In genomic region chr16:88634994-88635670, GRCh38 we compare ENCODE assay signal across 9 cellular contexts. TPM values are rescaled to one million over a fixed set of nuclear protein-coding genes. Genes with fewer than 3 reads are reported as not detected.
DNase-seq lines count a peak whose midpoint lies in the region; ATAC-seq and TF ChIP-seq lines count a peak whose summit lies in the region.
"Had no signal": no experiment of that assay in that cellular context is flagged by ENCODE, and none has a peak within 500 bp of the region (broad histone marks: within the 10 kb centered on the region; RNA-seq: fewer than 3 reads in every experiment).

No MANE protein-coding gene starts in this region.

- H3K9me2 ChIP-seq in DOHH2 (replicated peaks; ENCODE audit: control insufficient read depth, low read length) = no peaks in the 10 kb centered on the region

- H3K36me3 Mint-ChIP-seq in dendritic cell treated with granulocyte-macrophage colony-stimulating factor and Interleukin-4, amounts not matched to agents 40 ng/mL and 50 ng/mL, for 4 days (ENCODE audit: low read depth) = peaks cover 33% of the 10 kb centered on the region

- no peaks in the 10 kb centered on the region for H3K79me2 ChIP-seq in DOHH2 (ENCODE audit: control insufficient read depth, low read length)

- intact Hi-C loops in dendritic cell treated with granulocyte-macrophage colony-stimulating factor and Interleukin-4, amounts not matched to agents 40 ng/mL and 50 ng/mL, for 4 days (cut with micrococcal nuclease) = loop anchor here (10.0 kb wide), 2 partner anchors 50 kb away; partner anchors contain the start of gene SNAI3

- peak overlapping the region; percentile 75 for H2BK15ac ChIP-seq in neuronal stem cell (ENCODE audit: low read length)

- H3K4me1 ChIP-seq in DOHH2 (ENCODE audit: control insufficient read depth, low read length) (peaks cover 75% of the 10 kb centered on the region), HUES48 (ENCODE audit: control insufficient read depth, insufficient read depth, low read length) (peaks cover 22% of the 10 kb centered on the region), neuronal stem cell (ENCODE audit: control insufficient read depth in 2 of 2, insufficient read depth in 1 of 2, low read depth in 1 of 2, low read length in 2 of 2) (peaks cover 0 to 11% of the 10 kb centered on the region in 2 donors), BE2C (no peaks in the 10 kb centered on the region)

- peaks cover 25% of the 10 kb centered on the region for H3K27me3 ChIP-seq in DOHH2 (ENCODE audit: control insufficient read depth, low read length)
- peaks cover 10% of the 10 kb centered on the region; the same call in 1 of the 2 replicates for H3K27me3 ChIP-seq in HUES48 (ENCODE audit: control insufficient read depth, insufficient read depth, low read length)
- peaks cover 0 to 42% (median 4%) of the 10 kb centered on the region in 3 experiments for H3K27me3 ChIP-seq in neuronal stem cell (ENCODE audit: control insufficient read depth in 3 of 3, insufficient read depth in 3 of 3, low read depth in 1 of 3, low read length in 3 of 3)
- H3K27me3 ChIP-seq in BE2C = peaks cover 15% of the 10 kb centered on the region

- H2BK12ac ChIP-seq in neuronal stem cell (ENCODE audit: low read length) = no peak overlapping the region

- TF ChIP-seq CTCF in DOHH2 (IDR thresholded peaks at IDR 0.05; ENCODE audit: low read depth, low read length, poor library complexity, severe bottlenecking) (peak; percentile 17), BE2C (IDR thresholded peaks at IDR 0.05; ENCODE audit: low read depth, low read length) (no peak)

- peaks cover 14% of the 10 kb centered on the region for H3F3A ChIP-seq in DOHH2 (ENCODE audit: control insufficient read depth, insufficient read depth)

- peak overlapping the region; percentile 88 for H3K4me3 Mint-ChIP-seq in dendritic cell treated with granulocyte-macrophage colony-stimulating factor and Interleukin-4, amounts not matched to agents 40 ng/mL and 50 ng/mL, for 4 days

- peaks cover 67% of the 10 kb centered on the region for H3K4me1 Mint-ChIP-seq in dendritic cell treated with granulocyte-macrophage colony-stimulating factor and Interleukin-4, amounts not matched to agents 40 ng/mL and 50 ng/mL, for 4 days (ENCODE audit: low read depth)

- H3K9ac ChIP-seq in HUES48 (ENCODE audit: low read depth, low read length) = no peak overlapping the region
- peak overlapping the region; percentile 84 for H3K9ac ChIP-seq in neuronal stem cell (ENCODE audit: low read depth, low read length, poor library complexity)

- H3K9me3 ChIP-seq in DOHH2 (ENCODE audit: control insufficient read depth, insufficient read depth, low read length) (0 out of 2 replicates have a peak, but pooled peaks cover 3% of the 10 kb centered on the region), HUES48 (ENCODE audit: control insufficient read depth, insufficient read depth, low read length) (no peaks in the 10 kb centered on the region), neuronal stem cell (replicated peaks in 1 of 2; ENCODE audit: control insufficient read depth in 2 of 2, insufficient read depth in 1 of 2, low read depth in 1 of 2, low read length in 2 of 2) (peaks cover 0 to 1% of the 10 kb centered on the region in 2 donors), BE2C (no peaks in the 10 kb centered on the region)

- H3K36me3 ChIP-seq in DOHH2 (ENCODE audit: control insufficient read depth, low read length) (peaks cover 29% of the 10 kb centered on the region), HUES48 (ENCODE audit: control insufficient read depth, insufficient read depth, low read length) (peaks cover 22% of the 10 kb centered on the region), neuronal stem cell (replicated peaks in 1 of 2; ENCODE audit: control insufficient read depth in 2 of 2, insufficient read depth in 2 of 2, low read length in 2 of 2) (peaks cover 19 to 37% of the 10 kb centered on the region in 2 donors), BE2C (peaks cover 14% of the 10 kb centered on the region)

- no peaks in the 10 kb centered on the region for H3K9me3 Mint-ChIP-seq in dendritic cell treated with granulocyte-macrophage colony-stimulating factor and Interleukin-4, amounts not matched to agents 40 ng/mL and 50 ng/mL, for 4 days

- peaks cover 4% of the 10 kb centered on the region for H3K79me1 ChIP-seq in neuronal stem cell (ENCODE audit: low read depth, low read length)

- H3K18ac ChIP-seq in neuronal stem cell (ENCODE audit: low read length) = peak overlapping the region; percentile 95

- H3K4ac ChIP-seq in neuronal stem cell (ENCODE audit: low read length) = no peak overlapping the region

- peak overlapping the region; percentile 83 for H3K27ac Mint-ChIP-seq in dendritic cell treated with granulocyte-macrophage colony-stimulating factor and Interleukin-4, amounts not matched to agents 40 ng/mL and 50 ng/mL, for 4 days

- H3K27ac ChIP-seq in DOHH2 (ENCODE audit: low read depth, low read length) = peak overlapping the region; percentile 66
- H3K27ac ChIP-seq in HUES48 (ENCODE audit: low read depth, low read length) = peak overlapping the region; percentile 36
- H3K27ac ChIP-seq in neuronal stem cell (replicated peaks; ENCODE audit: low read length) = no peak overlapping the region
- H3K27ac ChIP-seq: epithelial cell of prostate had no signal

- no peaks in the 10 kb centered on the region for H4K20me1 ChIP-seq in DOHH2 (ENCODE audit: control insufficient read depth, insufficient read depth, low read depth, low read length)

- H4K91ac ChIP-seq in neuronal stem cell (ENCODE audit: low read depth, low read length, poor library complexity) = no peak overlapping the region

- no peak overlapping the region for H2AFZ ChIP-seq in neuronal stem cell (ENCODE audit: low read length)

- H4K8ac ChIP-seq in neuronal stem cell (ENCODE audit: low read depth, low read length) = no peak overlapping the region

- no peak for DNase-seq in neuronal stem cell (ENCODE audit: low spot score)
- DNase-seq in stimulated activated CD4-positive, alpha-beta T cell treated with anti-CD3 and anti-CD28 coated beads, Interleukin-1b, Interleukin-23, amount 100 ng/mL, for 48 hours = no peak
- DNase-seq in BE2C = no peak
- DNase-seq in H4 (ENCODE audit: low spot score) = no peak

- WGBS in neuronal stem cell (ENCODE audit: extremely low coverage in 2 of 2, insufficient read length in 2 of 2, insufficient replicate concordance in 1 of 2), 2 donors = no CpG with 5 or more reads among the region's 28 CpGs

- H3K4me2 ChIP-seq in DOHH2 (ENCODE audit: low read length) (peak overlapping the region; percentile 76), neuronal stem cell (ENCODE audit: insufficient read depth, low read length, poor library complexity, severe bottlenecking) (peak overlapping the region; percentile 98)

- H3K14ac ChIP-seq in neuronal stem cell (ENCODE audit: low read length) = peak overlapping the region; percentile 58

- no peak overlapping the region for H2BK120ac ChIP-seq in neuronal stem cell (ENCODE audit: low read depth, low read length)

- peak overlapping the region; percentile 68 for H3K23ac ChIP-seq in neuronal stem cell (ENCODE audit: low read depth, low read length, poor library complexity)

- H3K4me3 ChIP-seq in DOHH2 (ENCODE audit: low read length) = peak overlapping the region; percentile 71
- H3K4me3 ChIP-seq in HUES48 (ENCODE audit: low read depth, low read length) = peak overlapping the region; percentile 74
- peak overlapping the region in 1 of 2 donors; percentile 79 for H3K4me3 ChIP-seq in neuronal stem cell (ENCODE audit: low read length in 2 of 2)
- H3K4me3 ChIP-seq in BE2C (ENCODE audit: low read depth, low read length) = no peak overlapping the region

- peak overlapping the region; percentile 90 for H2BK5ac ChIP-seq in neuronal stem cell (ENCODE audit: low read length)

- H3K27me3 Mint-ChIP-seq in dendritic cell treated with granulocyte-macrophage colony-stimulating factor and Interleukin-4, amounts not matched to agents 40 ng/mL and 50 ng/mL, for 4 days = peaks cover 46% of the 10 kb centered on the region

- peak overlapping the region; percentile 53 for H2AK5ac ChIP-seq in neuronal stem cell (ENCODE audit: low read depth, low read length)

- no peak for ATAC-seq in HG03159 (IDR thresholded peaks at IDR 0.05; ENCODE audit: unreplicated experiment)

RNA-seq across cellular contexts. Expression of gene IL17C, which starts 3.2 kb away (rescaled TPM):
- 0.06 TPM for polyA plus RNA-seq in neuronal stem cell (2013, experiment 1 of 2)
- 0.08 TPM for polyA plus RNA-seq in neuronal stem cell (2013, experiment 2 of 2)
- polyA plus RNA-seq in BE2C (2012; ENCODE audit: insufficient read depth, insufficient read length, low read depth) = not detected
- not detected in 2 replicates for total RNA-seq in H4 (2014; rRNA removed; shearing (Covaris generic))

RNA-seq across cellular contexts. Expression of gene CYBA, which starts 15.7 kb away (rescaled TPM):
- 74.4 TPM for polyA plus RNA-seq in neuronal stem cell (2013, experiment 1 of 2)
- polyA plus RNA-seq in neuronal stem cell (2013, experiment 2 of 2) = 71.9 TPM
- 154 TPM for polyA plus RNA-seq in BE2C (2012; ENCODE audit: insufficient read depth, insufficient read length, low read depth)
- total RNA-seq in H4 (2014; rRNA removed; shearing (Covaris generic)) = not detected in 2 replicates

RNA-seq across cellular contexts. Expression of gene MVD, which starts 27.8 kb away (rescaled TPM):
- polyA plus RNA-seq in neuronal stem cell (2013, experiment 1 of 2) = 50.0 TPM
- 51.3 TPM for polyA plus RNA-seq in neuronal stem cell (2013, experiment 2 of 2)
- polyA plus RNA-seq in BE2C (2012; ENCODE audit: insufficient read depth, insufficient read length, low read depth) = 80.6 TPM
- 28.1 and 41.5 TPM in 2 replicates for total RNA-seq in H4 (2014; rRNA removed; shearing (Covaris generic))

RNA-seq across cellular contexts. Expression of gene SNAI3, which starts 51.2 kb away (rescaled TPM):
- 0.50 TPM for polyA plus RNA-seq in neuronal stem cell (2013, experiment 1 of 2)
- 0.32 TPM for polyA plus RNA-seq in neuronal stem cell (2013, experiment 2 of 2)
- 2.9 TPM for polyA plus RNA-seq in BE2C (2012; ENCODE audit: insufficient read depth, insufficient read length, low read depth)
- total RNA-seq in H4 (2014; rRNA removed; shearing (Covaris generic)) = 0.27 and 0.62 TPM in 2 replicates
